39 cellular contexts compared by ENCODE assay signal in the genomic region with DNA sequence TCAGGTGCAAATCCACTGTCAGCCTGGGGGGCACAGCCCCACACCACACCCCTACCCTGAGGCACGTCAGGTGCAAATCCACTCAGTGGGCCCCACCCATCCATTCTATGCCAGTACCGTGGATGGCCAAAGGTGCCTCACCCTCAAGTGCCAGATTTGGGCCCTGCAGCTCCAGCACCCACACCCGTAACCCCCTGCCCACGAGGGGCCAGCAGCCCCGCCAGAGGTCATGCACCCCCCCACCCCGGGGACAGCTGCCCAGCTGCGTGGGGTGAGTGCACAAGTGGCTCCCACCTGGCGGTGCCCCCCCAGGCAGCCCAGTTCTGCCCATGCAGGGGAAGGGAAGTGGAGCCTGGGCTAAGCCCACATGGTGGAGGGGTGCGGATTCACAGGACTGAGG.
"Had no signal": no experiment of that assay in that cellular context is flagged by ENCODE, and none has a peak within 500 bp of the region (broad histone marks: within the 10 kb centered on the region; RNA-seq: fewer than 3 reads in every experiment).

No MANE protein-coding gene starts in this region.

- H3K36me3 ChIP-seq: adrenal gland, brain microvascular endothelial cell, breast epithelium, cardiac muscle cell had no signal

- H3K4me1 ChIP-seq: adrenal gland, ascending aorta, breast epithelium had no signal

- H3K27ac ChIP-seq: adrenal gland, ascending aorta, body of pancreas, brain microvascular endothelial cell, breast epithelium, cardiac muscle cell had no signal

- H3K4me1 Mint-ChIP-seq: activated naive CD8-positive, alpha-beta T cell treated with anti-CD3 and anti-CD28 coated beads for 36 hours had no signal

- H3K9me3 Mint-ChIP-seq: activated naive CD4-positive, alpha-beta T cell treated with anti-CD3 and anti-CD28 coated beads, Interleukin-2, amount 50 U/mL, for 24 hours; activated T-cell treated with anti-CD3 and anti-CD28 coated beads, Interleukin-2, amount 50 U/mL, for 4 hours; activated T-helper 17 cell treated with anti-CD3 and anti-CD28 coated beads, Interleukin-2, amount 50 U/mL, for 72 hours; brain had no signal

- H3K27me3 Mint-ChIP-seq: activated naive CD4-positive, alpha-beta T cell treated with anti-CD3 and anti-CD28 coated beads, Interleukin-2, amount 10 ng/mL, durations not matched to agents 7 days and 5 days; activated naive CD4-positive, alpha-beta T cell treated with anti-CD3 and anti-CD28 coated beads, Interleukin-2, amount 50 U/mL, for 24 hours; activated naive CD8-positive, alpha-beta T cell; activated naive CD8-positive, alpha-beta T cell treated with anti-CD3 and anti-CD28 coated beads for 36 hours; activated naive CD8-positive, alpha-beta T cell treated with anti-CD3 and anti-CD28 coated beads, Interleukin-2, amount 10 ng/mL, durations not matched to agents 7 days and 5 days; activated naive CD8-positive, alpha-beta T cell treated with anti-CD3 and anti-CD28 coated beads, Interleukin-2, amount 50 U/mL, for 24 hours; activated T-cell treated with anti-CD3 and anti-CD28 coated beads, Interleukin-2, amount 50 U/mL, for 24 hours; activated T-helper 17 cell treated with anti-CD3 and anti-CD28 coated beads, Interleukin-2, amount 50 U/mL, for 72 hours; brain; central memory CD8-positive, alpha-beta T cell had no signal

- H3K36me3 Mint-ChIP-seq: activated naive CD4-positive, alpha-beta T cell treated with anti-CD3 and anti-CD28 coated beads, Interleukin-2, amount 10 ng/mL, durations not matched to agents 7 days and 5 days; activated naive CD8-positive, alpha-beta T cell treated with anti-CD3 and anti-CD28 coated beads for 36 hours; brain had no signal

- H3K9me3 ChIP-seq: adrenal gland, ascending aorta, body of pancreas, breast epithelium had no signal

- H3K27me3 ChIP-seq: adrenal gland, ascending aorta, body of pancreas, brain microvascular endothelial cell, breast epithelium, cardiac muscle cell had no signal

- ATAC-seq: activated naive CD4-positive, alpha-beta T cell treated with anti-CD3 and anti-CD28 coated beads, Interleukin-2, amount 50 U/mL, for 72 hours; activated naive CD8-positive, alpha-beta T cell treated with anti-CD3 and anti-CD28 coated beads, Interleukin-2, amount 50 U/mL, for 24 hours; activated T-cell treated with anti-CD3 and anti-CD28 coated beads, Interleukin-2, amount 50 U/mL, for 4 hours; activated T-cell treated with anti-CD3 and anti-CD28 coated beads, Interleukin-2, amount 50 U/mL, for 72 hours; activated T-helper 17 cell treated with anti-CD3 and anti-CD28 coated beads, Interleukin-2, amount 50 U/mL, for 72 hours; body of pancreas had no signal

- H3K27ac Mint-ChIP-seq: activated naive CD4-positive, alpha-beta T cell treated with anti-CD3 and anti-CD28 coated beads for 36 hours; activated naive CD4-positive, alpha-beta T cell treated with anti-CD3 and anti-CD28 coated beads, Interleukin-2, amount 10 ng/mL, durations not matched to agents 7 days and 5 days; activated naive CD4-positive, alpha-beta T cell treated with anti-CD3 and anti-CD28 coated beads, Interleukin-2, amount 50 U/mL, for 24 hours; activated naive CD4-positive, alpha-beta T cell treated with anti-CD3 and anti-CD28 coated beads, Interleukin-2, amount 50 U/mL, for 72 hours; activated naive CD8-positive, alpha-beta T cell; activated naive CD8-positive, alpha-beta T cell treated with anti-CD3 and anti-CD28 coated beads for 36 hours; activated naive CD8-positive, alpha-beta T cell treated with anti-CD3 and anti-CD28 coated beads, Interleukin-2, amount 10 ng/mL, durations not matched to agents 7 days and 5 days; activated naive CD8-positive, alpha-beta T cell treated with anti-CD3 and anti-CD28 coated beads, Interleukin-2, amount 50 U/mL, for 24 hours; activated T-cell treated with anti-CD3 and anti-CD28 coated beads, Interleukin-2, amount 50 U/mL, for 24 hours; activated T-cell treated with anti-CD3 and anti-CD28 coated beads, Interleukin-2, amount 50 U/mL, for 72 hours; activated T-helper 1 cell treated with anti-CD3 and anti-CD28 coated beads, Interleukin-12 subunit alpha, Interleukin-12 subunit beta, Interleukin-2, Interleukin-4 antibody, amounts not matched to agents 30 ng/mL and 10 ng/mL and 1 ng/mL, durations not matched to agents 14 hours and 24 hours and 36 hours; activated T-helper 17 cell treated with anti-CD3 and anti-CD28 coated beads, Interleukin-2, amount 50 U/mL, for 72 hours; activated T-helper 2 cell treated with anti-CD3 and anti-CD28 coated beads, Interferon-gamma antibody, Interleukin-2, Interleukin-4, amounts not matched to agents 10 μg/mL and 5 μg/mL and 100 μg/mL, durations not matched to agents 14 hours and 24 hours and 36 hours had no signal

- H3K4me3 Mint-ChIP-seq: activated naive CD4-positive, alpha-beta T cell treated with anti-CD3 and anti-CD28 coated beads for 36 hours; activated naive CD4-positive, alpha-beta T cell treated with anti-CD3 and anti-CD28 coated beads, Interleukin-2, amount 10 ng/mL, durations not matched to agents 7 days and 5 days; activated naive CD4-positive, alpha-beta T cell treated with anti-CD3 and anti-CD28 coated beads, Interleukin-2, amount 50 U/mL, for 24 hours; activated naive CD8-positive, alpha-beta T cell; activated naive CD8-positive, alpha-beta T cell treated with anti-CD3 and anti-CD28 coated beads for 36 hours; activated naive CD8-positive, alpha-beta T cell treated with anti-CD3 and anti-CD28 coated beads, Interleukin-2, amount 10 ng/mL, durations not matched to agents 7 days and 5 days; activated naive CD8-positive, alpha-beta T cell treated with anti-CD3 and anti-CD28 coated beads, Interleukin-2, amount 50 U/mL, for 24 hours; activated T-cell treated with anti-CD3 and anti-CD28 coated beads, Interleukin-2, amount 50 U/mL, for 24 hours; activated T-cell treated with anti-CD3 and anti-CD28 coated beads, Interleukin-2, amount 50 U/mL, for 4 hours; activated T-cell treated with anti-CD3 and anti-CD28 coated beads, Interleukin-2, amount 50 U/mL, for 72 hours; activated T-helper 1 cell treated with anti-CD3 and anti-CD28 coated beads, Interleukin-12 subunit alpha, Interleukin-12 subunit beta, Interleukin-2, Interleukin-4 antibody, amounts not matched to agents 30 ng/mL and 10 ng/mL and 1 ng/mL, durations not matched to agents 14 hours and 24 hours and 36 hours; activated T-helper 17 cell treated with anti-CD3 and anti-CD28 coated beads, Interleukin-2, amount 50 U/mL, for 72 hours; brain; central memory CD8-positive, alpha-beta T cell had no signal

- H3K4me3 ChIP-seq: adrenal gland, ascending aorta, body of pancreas, breast epithelium, cardiac muscle cell had no signal

- DNase-seq: activated effector memory CD4-positive, alpha-beta T cell treated with anti-CD3 and anti-CD28 coated beads, Interleukin-2, amount 50 U/mL, for 16 hours; activated effector memory CD4-positive, alpha-beta T cell treated with Interleukin-2 at 50 U/mL for 16 hours; activated gamma-delta T cell; activated gamma-delta T cell treated with Interleukin-2 at 50 U/mL for 16 hours; activated naive CD4-positive, alpha-beta T cell; activated naive CD4-positive, alpha-beta T cell treated with anti-CD3 and anti-CD28 coated beads for 36 hours; activated naive CD4-positive, alpha-beta T cell treated with anti-CD3 and anti-CD28 coated beads, Interleukin-2, amount 10 ng/mL, durations not matched to agents 7 days and 5 days; activated naive CD4-positive, alpha-beta T cell treated with anti-CD3 and anti-CD28 coated beads, Interleukin-2, amount 50 U/mL, for 16 hours; activated naive CD4-positive, alpha-beta T cell treated with Interleukin-2 at 50 U/mL for 16 hours; activated naive CD8-positive, alpha-beta T cell treated with anti-CD3 and anti-CD28 coated beads for 36 hours; activated naive CD8-positive, alpha-beta T cell treated with anti-CD3 and anti-CD28 coated beads, Interleukin-2, amount 10 ng/mL, durations not matched to agents 7 days and 5 days; activated naive CD8-positive, alpha-beta T cell treated with anti-CD3 and anti-CD28 coated beads, Interleukin-2, amount 50 U/mL, for 24 hours; activated T-cell treated with anti-CD3 and anti-CD28 coated beads for 4 hours; activated T-cell treated with anti-CD3 and anti-CD28 coated beads, Interleukin-2, amount 50 U/mL, for 1 hour; activated T-cell treated with anti-CD3 and anti-CD28 coated beads, Interleukin-2, amount 50 U/mL, for 24 hours; activated T-cell treated with anti-CD3 and anti-CD28 coated beads, Interleukin-2, amount 50 U/mL, for 4 hours; activated T-cell treated with anti-CD3 and anti-CD28 coated beads, Interleukin-2, amount 50 U/mL, for 48 hours; activated T-cell treated with anti-CD3 and anti-CD28 coated beads, Interleukin-2, amount 50 U/mL, for 72 hours; adrenal gland; amniotic stem cell; amygdala; anterior cingulate cortex; aorta; body of pancreas; brain microvascular endothelial cell; caudate nucleus; central memory CD4-positive, alpha-beta T cell; cerebellar nuclear complex had no signal
